In genomic region chr12:56839489-56840442, GRCh38 we compare ENCODE assay signal across 1 cellular context.
TF ChIP-seq lines count a peak whose summit lies in the region.

No MANE protein-coding gene starts in this region.

TF ChIP-seq in K562, 482 proteins besides CTCF, POLR2A, EP300 and RAD21 (continued from another document and continues in another):
- TF ChIP-seq HINFP (tag; conservative IDR thresholded peaks at IDR 0.05; ENCODE audit: low read depth) (no peak), TEAD1 (CRISPR knock-in tag; IDR thresholded peaks at IDR 0.05) (0 out of 4 replicates have a peak, but pooled peaks of 1 of the 2 experiments have one; percentile 31), ZNF583 (CRISPR knock-in tag; IDR thresholded peaks at IDR 0.05) (no peak), ZNF445 (CRISPR knock-in tag; IDR thresholded peaks at IDR 0.05; ENCODE audit: low read depth) (no peak), MEIS2 (IDR thresholded peaks at IDR 0.05; ENCODE audit: partially characterized antibody) (no peak), ZNF766 (CRISPR knock-in tag; conservative IDR thresholded peaks at IDR 0.05) (no peak; the same call in 1 of the 2 replicates), ETV1 (tag; conservative IDR thresholded peaks at IDR 0.05; ENCODE audit: low read depth) (no peak), U2AF1 (optimal IDR thresholded peaks at IDR 0.05; ENCODE audit: low read depth, low read length) (no peak), ZBTB8A (IDR thresholded peaks at IDR 0.05; ENCODE audit: partially characterized antibody) (no peak), KAT8 (IDR thresholded peaks at IDR 0.05; ENCODE audit: low read depth) (no peak), HEY1 (CRISPR knock-in tag; IDR thresholded peaks at IDR 0.05; ENCODE audit: borderline replicate concordance) (no peak), ATF2 (CRISPR knock-in tag; IDR thresholded peaks at IDR 0.05) (no peak), ZNF23 (CRISPR knock-in tag; IDR thresholded peaks at IDR 0.05) (no peak), ZNF507 (tag; conservative IDR thresholded peaks at IDR 0.05) (no peak), DACH1 (IDR thresholded peaks at IDR 0.05; ENCODE audit: partially characterized antibody) (no peak), ATF3 (IDR thresholded peaks at IDR 0.05) (no peak), ATF3 (CRISPR knock-in tag; conservative IDR thresholded peaks at IDR 0.05) (no peak), ATF4 (CRISPR knock-in tag; IDR thresholded peaks at IDR 0.05) (no peak), GATAD2A (IDR thresholded peaks at IDR 0.05) (no peak), GABPB2 (CRISPR knock-in tag; conservative IDR thresholded peaks at IDR 0.05) (no peak), TFAM (CRISPR knock-in tag; conservative IDR thresholded peaks at IDR 0.05) (no peak), KAT2B (IDR thresholded peaks at IDR 0.05; ENCODE audit: low read depth, low read length) (no peak), DEAF1 (CRISPR knock-in tag; IDR thresholded peaks at IDR 0.05) (peak; percentile 97), ARID3A (IDR thresholded peaks at IDR 0.05; ENCODE audit: borderline replicate concordance, low read depth, low read length) (peak; percentile 15; the same call in 1 of the 2 replicates), CHCHD3 (CRISPR knock-in tag; IDR thresholded peaks at IDR 0.05) (no peak), SMARCE1 (IDR thresholded peaks at IDR 0.05) (no peak), NFRKB (IDR thresholded peaks at IDR 0.05; ENCODE audit: low read depth) (no peak), PCBP1 (IDR thresholded peaks at IDR 0.05; ENCODE audit: low read depth, low read length, poor library complexity, severe bottlenecking) (no peak), RCOR1 (IDR thresholded peaks at IDR 0.05; ENCODE audit: borderline replicate concordance in 1 of 2, low read depth in 2 of 2, low read length in 2 of 2) (peak in 1 of 2 experiments; percentile 74; a peak in 2 of 4 replicates), PHB2 (IDR thresholded peaks at IDR 0.05; ENCODE audit: low read depth) (no peak), THRB (CRISPR knock-in tag; conservative IDR thresholded peaks at IDR 0.05) (no peak), JUND (IDR thresholded peaks at IDR 0.05; ENCODE audit: borderline replicate concordance, low read depth, low read length) (peak; percentile 49; the same call in 1 of the 2 replicates), JUND (tag; IDR thresholded peaks at IDR 0.05; ENCODE audit: borderline replicate concordance, low read depth, low read length) (no peak), SAP30 (IDR thresholded peaks at IDR 0.05; ENCODE audit: borderline replicate concordance, insufficient read depth, low read depth, low read length, poor library complexity, severe bottlenecking) (no peak), SMAD4 (CRISPR knock-in tag; conservative IDR thresholded peaks at IDR 0.05) (no peak), SRSF3 (IDR thresholded peaks at IDR 0.05; ENCODE audit: insufficient read depth, low read length) (no peak), HNRNPLL (IDR thresholded peaks at IDR 0.05; ENCODE audit: low read depth, low read length, poor library complexity, severe bottlenecking) (no peak), ZBTB17 (CRISPR knock-in tag; IDR thresholded peaks at IDR 0.05) (0 out of 2 replicates have a peak, but pooled peaks have one; percentile 32), PKNOX1 (IDR thresholded peaks at IDR 0.05) (no peak), BHLHE40 (IDR thresholded peaks at IDR 0.05; ENCODE audit: low read length) (0 out of 2 replicates have a peak, but pooled peaks have one; percentile 10), SAFB2 (IDR thresholded peaks at IDR 0.05; ENCODE audit: borderline replicate concordance, low read depth, low read length, severe bottlenecking) (no peak), NFIC (IDR thresholded peaks at IDR 0.05) (peak; percentile 21; the same call in 1 of the 2 replicates), SMAD3 (CRISPR knock-in tag; conservative IDR thresholded peaks at IDR 0.05) (no peak), GATAD2B (IDR thresholded peaks at IDR 0.05; ENCODE audit: borderline replicate concordance) (no peak), CREM (IDR thresholded peaks at IDR 0.05; ENCODE audit: low read depth) (peak; percentile 15; the same call in 1 of the 2 replicates), ZNF778 (CRISPR knock-in tag; IDR thresholded peaks at IDR 0.05) (no peak), GATA2 (CRISPR knock-in tag; IDR thresholded peaks at IDR 0.05) (no peak; the same call in 1 of the 2 replicates), HMGN3 (IDR thresholded peaks at IDR 0.05; ENCODE audit: borderline replicate concordance, extremely low read depth, insufficient read length, low read depth, low read length) (no peak), MBD2 (IDR thresholded peaks at IDR 0.05; ENCODE audit: borderline replicate concordance, low read depth) (no peak), FOSL1 (tag; conservative IDR thresholded peaks at IDR 0.05) (no peak), ZBTB34 (CRISPR knock-in tag; IDR thresholded peaks at IDR 0.05) (no peak), XRCC5 (IDR thresholded peaks at IDR 0.05; ENCODE audit: low read depth, low read length) (peak; percentile 69; the same call in 1 of the 2 replicates), KDM1A (IDR thresholded peaks at IDR 0.05) (no peak), TRIM24 (IDR thresholded peaks at IDR 0.05) (no peak), L3MBTL2 (IDR thresholded peaks at IDR 0.05) (no peak), MAX (CRISPR knock-in tag; IDR thresholded peaks at IDR 0.05) (no peak), ZNF639 (CRISPR knock-in tag; conservative IDR thresholded peaks at IDR 0.05 in 1 of 2, IDR thresholded peaks at IDR 0.05 in 1 of 2) (no peak), ARID2 (IDR thresholded peaks at IDR 0.05) (peak; percentile 89), KLF16 (IDR thresholded peaks at IDR 0.05) (0 out of 2 replicates have a peak, but pooled peaks have one; percentile 27), RAD51 (IDR thresholded peaks at IDR 0.05; ENCODE audit: borderline replicate concordance, low read depth) (no peak), RB1 (IDR thresholded peaks at IDR 0.05; ENCODE audit: low read depth) (peak; percentile 71), SP1 (CRISPR knock-in tag; IDR thresholded peaks at IDR 0.05) (no peak), ZNF551 (CRISPR knock-in tag; IDR thresholded peaks at IDR 0.05) (no peak)
